32 cellular contexts compared by ENCODE assay signal in the genomic region with DNA sequence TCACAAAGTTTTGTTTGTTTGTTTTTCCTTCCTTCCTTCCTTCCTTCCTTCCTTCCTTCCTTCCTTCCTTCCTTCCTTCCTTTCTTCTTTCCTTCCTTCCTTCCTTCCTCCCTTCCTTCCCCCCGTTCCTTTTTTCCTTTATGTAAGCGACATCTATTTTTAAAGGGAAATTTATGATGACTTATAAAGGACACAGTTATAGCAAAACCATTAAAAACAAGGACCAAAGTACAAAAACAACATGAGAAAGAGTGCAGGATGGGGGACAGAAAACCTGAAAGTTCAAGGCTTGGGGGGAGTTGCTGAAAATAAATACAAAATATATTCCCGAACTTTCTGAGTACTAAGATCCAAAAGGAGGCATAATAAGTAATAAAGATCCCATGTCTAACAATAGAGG. TPM values are rescaled to one million over a fixed set of nuclear protein-coding genes. Genes with fewer than 3 reads are reported as not detected.
"Had no signal": no experiment of that assay in that cellular context is flagged by ENCODE, and none has a peak within 500 bp of the region (broad histone marks: within the 10 kb centered on the region; RNA-seq: fewer than 3 reads in every experiment).

No MANE protein-coding gene starts in this region.

- H3K27ac ChIP-seq: left ventricle myocardium inferior, ovary, right atrium auricular region, right lobe of liver, stomach, testis, thyroid gland, transverse colon, upper lobe of left lung, vagina had no signal

- ATAC-seq: naive thymus-derived CD4-positive, alpha-beta T cell; natural killer cell treated with Interleukin-12 subunit alpha and Interleukin-12 subunit beta and Interleukin-15 and Interleukin-18, amount 100 ng/mL, for 72 hours; right lobe of liver; stimulated activated naive B cell treated with anti-CD40 and anti-IgM and Interleukin-4, amounts not matched to agents 10 μg/mL and 1 μg/mL and 100 μg/mL, for 72 hours; stimulated activated naive CD8-positive, alpha-beta T cell treated with anti-CD3 and anti-CD28 coated beads, Interleukin-15, Interleukin-2, amounts not matched to agents 100 U/mL and 50 U/mL, for 24 hours had no signal

- DNase-seq: islet precursor cell; left ventricle myocardium inferior; mesendoderm; naive thymus-derived CD4-positive, alpha-beta T cell; ovary; right lobe of liver; stimulated activated CD4-positive, alpha-beta T cell treated with anti-CD3 and anti-CD28 coated beads, Interleukin-12 subunit alpha, Interleukin-12 subunit beta, amount 100 ng/mL, for 4 hours; stimulated activated CD4-positive, alpha-beta T cell treated with anti-CD3 and anti-CD28 coated beads, Interleukin-15, amount 100 ng/mL, for 24 hours; stimulated activated CD4-positive, alpha-beta T cell treated with anti-CD3 and anti-CD28 coated beads, Interleukin-2, amount 100 ng/mL, for 24 hours; stimulated activated CD4-positive, alpha-beta T cell treated with anti-CD3 and anti-CD28 coated beads, Interleukin-4, amount 100 ng/mL, for 1 hour; stimulated activated naive B cell treated with anti-CD40 and anti-IgM and Interleukin-4, amounts not matched to agents 10 μg/mL and 1 μg/mL and 100 μg/mL, for 72 hours; stimulated activated naive CD8-positive, alpha-beta T cell treated with anti-CD3 and anti-CD28 coated beads, Interleukin-15, Interleukin-2, amounts not matched to agents 100 U/mL and 50 U/mL, for 24 hours; stomach; testis; thyroid gland; transverse colon; upper lobe of left lung had no signal

- H3K4me3 Mint-ChIP-seq: mesothelial cell of epicardium; naive thymus-derived CD4-positive, alpha-beta T cell; natural killer cell treated with Interleukin-12 subunit alpha and Interleukin-12 subunit beta and Interleukin-15 and Interleukin-18, amount 100 ng/mL, for 72 hours; stimulated activated naive B cell treated with anti-CD40 and anti-IgM and Interleukin-4, amounts not matched to agents 10 μg/mL and 1 μg/mL and 100 μg/mL, for 72 hours had no signal

- H3K27me3 Mint-ChIP-seq: progenitor cell of endocrine pancreas had no signal

- H3K36me3 ChIP-seq: left ventricle myocardium inferior, ovary, right atrium auricular region, right lobe of liver, stomach, thyroid gland, transverse colon, upper lobe of left lung, vagina had no signal

- H3K4me1 ChIP-seq: left ventricle myocardium inferior, right atrium auricular region, testis, thyroid gland, upper lobe of left lung, vagina had no signal

- H3K9me3 ChIP-seq: left ventricle myocardium inferior, ovary, right atrium auricular region, right lobe of liver, stomach, testis, thyroid gland, transverse colon, upper lobe of left lung, vagina had no signal

- H3K9me3 Mint-ChIP-seq: mesothelial cell of epicardium; natural killer cell treated with Interleukin-12 subunit alpha and Interleukin-12 subunit beta and Interleukin-15 and Interleukin-18, amount 100 ng/mL, for 72 hours; stimulated activated naive B cell treated with anti-CD40 and anti-IgM and Interleukin-4, amounts not matched to agents 10 μg/mL and 1 μg/mL and 100 μg/mL, for 72 hours had no signal

- H3K36me3 Mint-ChIP-seq: mesothelial cell of epicardium; natural killer cell treated with Interleukin-12 subunit alpha and Interleukin-12 subunit beta and Interleukin-15 and Interleukin-18, amount 100 ng/mL, for 72 hours; stimulated activated naive B cell treated with anti-CD40 and anti-IgM and Interleukin-4, amounts not matched to agents 10 μg/mL and 1 μg/mL and 100 μg/mL, for 72 hours had no signal

- H3K27me3 ChIP-seq: ovary, right atrium auricular region, right lobe of liver, stomach, testis, thyroid gland, transverse colon, upper lobe of left lung, vagina had no signal

- H3K27ac Mint-ChIP-seq: mesothelial cell of epicardium; naive thymus-derived CD4-positive, alpha-beta T cell; natural killer cell treated with Interleukin-12 subunit alpha and Interleukin-12 subunit beta and Interleukin-15 and Interleukin-18, amount 100 ng/mL, for 72 hours; progenitor cell of endocrine pancreas; stimulated activated naive B cell treated with anti-CD40 and anti-IgM and Interleukin-4, amounts not matched to agents 10 μg/mL and 1 μg/mL and 100 μg/mL, for 72 hours had no signal

- H3K4me3 ChIP-seq: left ventricle myocardium inferior, lung, ovary, right atrium auricular region, right lobe of liver, stomach, testis, thyroid gland, upper lobe of left lung, vagina had no signal

RNA-seq across cellular contexts. Expression of a gene that starts 1.8 kb away (rescaled TPM):
- total RNA-seq: kidney epithelial cell; left ventricle myocardium inferior; lower leg skin; lung; mesothelial cell of epicardium; mononuclear cell; myocyte; naive thymus-derived CD4-positive, alpha-beta T cell; natural killer cell treated with Interleukin-12 subunit alpha and Interleukin-12 subunit beta and Interleukin-15 and Interleukin-18, amount 100 ng/mL, for 72 hours; omental fat pad; ovary; pulmonary artery endothelial cell; right atrium auricular region; skeletal muscle tissue; thyroid gland; upper lobe of left lung; vagina had no signal
- polyA plus RNA-seq: lung; naive thymus-derived CD4-positive, alpha-beta T cell; neural cell; ovary; stomach; urinary bladder had no signal
